ENCODE assay signal across 23 cellular contexts in genomic region chr15:33322091-33322490, GRCh38. TPM values are rescaled to one million over a fixed set of nuclear protein-coding genes. Genes with fewer than 3 reads are reported as not detected.
DNase-seq lines count a peak whose midpoint lies in the region; TF ChIP-seq lines count a peak whose summit lies in the region.
"Had no signal": no experiment of that assay in that cellular context is flagged by ENCODE, and none has a peak within 500 bp of the region (broad histone marks: within the 10 kb centered on the region; RNA-seq: fewer than 3 reads in every experiment).

No MANE protein-coding gene starts in this region.

- H3K36me3 Mint-ChIP-seq in Calu3 (ENCODE audit: insufficient read depth, unreplicated experiment): no peaks in the 10 kb centered on the region
- H3K36me3 Mint-ChIP-seq: CD4-positive, CD25-positive, alpha-beta regulatory T cell; CD8-positive, alpha-beta T cell had no signal

- no peaks in the 10 kb centered on the region for H3K9me3 Mint-ChIP-seq in Calu3 (ENCODE audit: low read depth, unreplicated experiment)
- H3K9me3 Mint-ChIP-seq: CD8-positive, alpha-beta T cell had no signal

- H3K27ac ChIP-seq in OCI-LY7 (ENCODE audit: low read depth, low read length, poor library complexity, severe bottlenecking): peak overlapping the region; percentile 87
- H3K27ac ChIP-seq: A549, C4-2B, GM23248 had no signal

- POLR2A ChIA-PET in OCI-LY7 (lab: Charles Lee): interaction anchor here (1.1 to 1.6 kb wide), 2 partner anchors 22 to 25 kb away, joined by 3 to 5 read pairs; no protein-coding TSS in a partner anchor

- H3K36me3 ChIP-seq in OCI-LY7 (ENCODE audit: insufficient read depth, low read length): no peaks in the 10 kb centered on the region
- H3K36me3 ChIP-seq: BE2C had no signal

- H3K79me2 ChIP-seq in OCI-LY7 (ENCODE audit: insufficient read depth, low read depth, low read length): no peaks in the 10 kb centered on the region

- BruUV-seq in OCI-LY7 (replicated peaks; lab: Mats Ljungman, UMichigan): no TSS peak
- no TSS peak for BruUV-seq in Calu3 (replicated peaks; lab: Mats Ljungman, UMichigan)

- intact Hi-C loops in OCI-LY7 (cut with micrococcal nuclease; ENCODE audit: unreplicated experiment) (loop anchor here (5.0 kb wide), 1 partner anchor 60 kb away; no protein-coding TSS in a partner anchor), Calu3 (cut with micrococcal nuclease; ENCODE audit: unreplicated experiment) (no loop called here)

- no peaks in the 10 kb centered on the region for H3K9me2 ChIP-seq in OCI-LY7 (ENCODE audit: insufficient read depth, low read length)

- TF ChIP-seq CTCF in OCI-LY7 (conservative IDR thresholded peaks at IDR 0.05; ENCODE audit: low read length): no peak
- no peak for TF ChIP-seq CTCF in Calu3 (IDR thresholded peaks at IDR 0.05; ENCODE audit: unreplicated experiment)

- H3K4me1 ChIP-seq in OCI-LY7 (ENCODE audit: insufficient read depth, low read length, poor library complexity, severe bottlenecking): peaks cover 51% of the 10 kb centered on the region
- H3K4me1 ChIP-seq: A549, BE2C, Caco-2 had no signal

- no peaks in the 10 kb centered on the region for H4K20me1 ChIP-seq in OCI-LY7 (ENCODE audit: insufficient read depth, low read length)

- DNase-seq in NCI-H2171 treated with DMSO at 0.1 percent for 48 hours (lab: John Stamatoyannopoulos, UW) (peak; percentile 33), NCI-H2171 (lab: John Stamatoyannopoulos, UW) (no peak), OCI-LY7 (ENCODE audit: low spot score) (no peak), midbrain (lab: John Stamatoyannopoulos, UW) (peak; percentile 8), NCI-H2107 (lab: John Stamatoyannopoulos, UW) (no peak), Calu3 (no peak), NCI-H187 (lab: John Stamatoyannopoulos, UW) (no peak)
- DNase-seq: 8988T; ACHN; AML-193; BE2C; Caco-2; CD4-positive, CD25-positive, alpha-beta regulatory T cell; CD8-positive, alpha-beta T cell; DMS153; DND-41; GDM1; GM23248; H7; HCEC 1CT had no signal

- CTCF ChIA-PET in OCI-LY7 (lab: Charles Lee; ENCODE audit: unreplicated experiment): interaction anchor here (1.1 kb wide), 1 partner anchor 27 kb away, joined by 5 read pairs; no protein-coding TSS in a partner anchor
- CTCF ChIA-PET in Calu3 (lab: Charles Lee): no interaction called here

- H3K4me3 Mint-ChIP-seq in Calu3 (ENCODE audit: low read depth, unreplicated experiment): no peak overlapping the region
- H3K4me3 Mint-ChIP-seq: CD4-positive, CD25-positive, alpha-beta regulatory T cell; CD8-positive, alpha-beta T cell had no signal

- no peak overlapping the region for H3K27ac Mint-ChIP-seq in Calu3 (ENCODE audit: unreplicated experiment)
- H3K27ac Mint-ChIP-seq: CD4-positive, CD25-positive, alpha-beta regulatory T cell; CD8-positive, alpha-beta T cell had no signal

- H2AFZ ChIP-seq in OCI-LY7 (ENCODE audit: low read length): no peak overlapping the region
- H2AFZ ChIP-seq: GM23248 had no signal

- peaks cover 9% of the 10 kb centered on the region; the same call in 1 of the 2 replicates for H3K9me3 ChIP-seq in OCI-LY7 (ENCODE audit: low read length)
- H3K9me3 ChIP-seq: A549, BE2C, Caco-2 had no signal

- H3K27me3 Mint-ChIP-seq in Calu3 (ENCODE audit: unreplicated experiment): peaks cover 64% of the 10 kb centered on the region

- H3K4me1 Mint-ChIP-seq in Calu3 (ENCODE audit: low read depth, unreplicated experiment): no peaks in the 10 kb centered on the region
- H3K4me1 Mint-ChIP-seq: CD4-positive, CD25-positive, alpha-beta regulatory T cell had no signal

- H3K4me3 ChIP-seq in OCI-LY7 (ENCODE audit: low read depth, low read length, poor library complexity, severe bottlenecking): no peak overlapping the region
- H3K4me3 ChIP-seq: A549, GM12878, GM23248 had no signal

- peak overlapping the region; percentile 45; the same call in 1 of the 2 replicates for H3K4me2 ChIP-seq in OCI-LY7 (ENCODE audit: low read length)
- H3K4me2 ChIP-seq: A549 had no signal

RNA-seq across cellular contexts. Expression of gene RYR3, which starts 11.3 kb away (rescaled TPM):
- total RNA-seq in OCI-LY7 (2014; rRNA removed; shearing (Covaris generic)): 0.06 TPM in 1 of 2 replicates, not detected in the other
- total RNA-seq in OCI-LY7 (2022): 0.32 and 0.33 TPM in 2 replicates
- total RNA-seq in Calu3 (2022): not detected in 2 replicates
- total RNA-seq: CD8-positive, alpha-beta T cell; GM23248 had no signal

Comparison
In these comparisons a context has a peak if more than half of its experiments do, and no peak if none do; other contexts are left out.
1. DNase-seq: peak in NCI-H2171 treated with DMSO at 0.1 percent for 48 hours (single experiment) and midbrain (single experiment); none in NCI-H2171 (single experiment), OCI-LY7 (single experiment), NCI-H2107 (single experiment), Calu3 (single experiment) and NCI-H187 (0 of 2).